Comparison of ENCODE assay signal across 1 cellular context in the genomic region with DNA sequence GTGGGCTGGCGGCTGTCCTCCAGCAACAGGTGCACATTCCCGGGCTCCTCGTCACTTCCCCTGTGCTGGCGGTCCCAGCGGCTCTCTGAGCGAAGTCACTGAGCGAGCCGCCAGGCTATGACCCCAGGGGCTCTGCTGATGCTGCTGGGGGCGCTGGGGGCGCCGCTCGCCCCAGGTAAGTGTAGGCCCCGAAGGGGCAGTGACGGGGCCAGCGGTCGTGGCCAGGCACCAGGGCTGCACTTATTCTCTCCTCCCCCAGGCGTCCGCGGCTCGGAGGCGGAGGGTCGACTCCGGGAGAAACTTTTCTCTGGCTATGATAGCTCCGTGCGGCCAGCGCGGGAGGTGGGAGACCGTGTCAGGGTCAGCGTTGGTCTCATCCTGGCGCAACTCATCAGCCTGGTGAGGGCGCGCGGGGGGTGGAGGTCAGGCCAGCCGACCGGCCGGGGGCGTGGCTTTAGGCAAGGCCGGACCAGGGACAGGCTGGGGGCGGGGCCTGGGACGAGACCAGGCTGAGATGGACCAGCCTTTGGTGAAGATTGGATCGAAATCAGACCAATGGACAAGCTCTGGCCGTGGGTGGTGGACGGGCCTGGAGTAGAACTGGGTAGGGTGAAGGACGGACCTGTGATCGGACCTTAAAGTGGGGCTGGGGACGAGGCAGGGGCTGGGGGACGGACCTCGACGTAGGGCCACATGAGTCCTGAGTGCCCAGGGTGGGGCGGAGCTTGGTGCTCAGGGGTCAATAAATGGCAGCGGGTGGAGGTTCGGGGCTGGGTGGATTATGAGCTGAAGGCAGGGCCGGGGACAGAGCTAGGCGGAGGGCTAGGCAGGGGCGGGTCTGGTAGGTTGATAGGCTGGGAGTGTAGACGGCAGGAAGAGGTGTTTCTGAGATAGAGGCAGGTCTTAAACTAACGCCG.
TF ChIP-seq lines count a peak whose summit lies in the region.

A gene with protein sequence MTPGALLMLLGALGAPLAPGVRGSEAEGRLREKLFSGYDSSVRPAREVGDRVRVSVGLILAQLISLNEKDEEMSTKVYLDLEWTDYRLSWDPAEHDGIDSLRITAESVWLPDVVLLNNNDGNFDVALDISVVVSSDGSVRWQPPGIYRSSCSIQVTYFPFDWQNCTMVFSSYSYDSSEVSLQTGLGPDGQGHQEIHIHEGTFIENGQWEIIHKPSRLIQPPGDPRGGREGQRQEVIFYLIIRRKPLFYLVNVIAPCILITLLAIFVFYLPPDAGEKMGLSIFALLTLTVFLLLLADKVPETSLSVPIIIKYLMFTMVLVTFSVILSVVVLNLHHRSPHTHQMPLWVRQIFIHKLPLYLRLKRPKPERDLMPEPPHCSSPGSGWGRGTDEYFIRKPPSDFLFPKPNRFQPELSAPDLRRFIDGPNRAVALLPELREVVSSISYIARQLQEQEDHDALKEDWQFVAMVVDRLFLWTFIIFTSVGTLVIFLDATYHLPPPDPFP (plus strand): TSS at position 51 of the 917 bp plus-strand sequence. CDS start 67 bp downstream, at position 118.

TF ChIP-seq in HepG2, 621 proteins besides CTCF, POLR2A, EP300 and RAD21 (continued from another document and continues in another):
- TF ChIP-seq, protein P1, sequence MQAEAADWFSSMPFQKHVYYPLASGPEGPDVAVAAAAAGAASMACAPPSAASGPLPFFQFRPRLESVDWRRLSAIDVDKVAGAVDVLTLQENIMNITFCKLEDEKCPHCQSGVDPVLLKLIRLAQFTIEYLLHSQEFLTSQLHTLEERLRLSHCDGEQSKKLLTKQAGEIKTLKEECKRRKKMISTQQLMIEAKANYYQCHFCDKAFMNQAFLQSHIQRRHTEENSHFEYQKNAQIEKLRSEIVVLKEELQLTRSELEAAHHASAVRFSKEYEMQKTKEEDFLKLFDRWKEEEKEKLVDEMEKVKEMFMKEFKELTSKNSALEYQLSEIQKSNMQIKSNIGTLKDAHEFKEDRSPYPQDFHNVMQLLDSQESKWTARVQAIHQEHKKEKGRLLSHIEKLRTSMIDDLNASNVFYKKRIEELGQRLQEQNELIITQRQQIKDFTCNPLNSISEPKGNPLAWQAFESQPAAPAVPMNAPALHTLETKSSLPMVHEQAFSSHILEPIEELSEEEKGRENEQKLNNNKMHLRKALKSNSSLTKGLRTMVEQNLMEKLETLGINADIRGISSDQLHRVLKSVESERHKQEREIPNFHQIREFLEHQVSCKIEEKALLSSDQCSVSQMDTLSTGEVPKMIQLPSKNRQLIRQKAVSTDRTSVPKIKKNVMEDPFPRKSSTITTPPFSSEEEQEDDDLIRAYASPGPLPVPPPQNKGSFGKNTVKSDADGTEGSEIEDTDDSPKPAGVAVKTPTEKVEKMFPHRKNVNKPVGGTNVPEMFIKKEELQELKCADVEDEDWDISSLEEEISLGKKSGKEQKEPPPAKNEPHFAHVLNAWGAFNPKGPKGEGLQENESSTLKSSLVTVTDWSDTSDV (CRISPR knock-in tag; IDR thresholded peaks at IDR 0.05), result peak; percentile 49; the same call in 1 of the 2 replicates
- TF ChIP-seq, protein P2, sequence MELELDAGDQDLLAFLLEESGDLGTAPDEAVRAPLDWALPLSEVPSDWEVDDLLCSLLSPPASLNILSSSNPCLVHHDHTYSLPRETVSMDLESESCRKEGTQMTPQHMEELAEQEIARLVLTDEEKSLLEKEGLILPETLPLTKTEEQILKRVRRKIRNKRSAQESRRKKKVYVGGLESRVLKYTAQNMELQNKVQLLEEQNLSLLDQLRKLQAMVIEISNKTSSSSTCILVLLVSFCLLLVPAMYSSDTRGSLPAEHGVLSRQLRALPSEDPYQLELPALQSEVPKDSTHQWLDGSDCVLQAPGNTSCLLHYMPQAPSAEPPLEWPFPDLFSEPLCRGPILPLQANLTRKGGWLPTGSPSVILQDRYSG (CRISPR knock-in tag; IDR thresholded peaks at IDR 0.05), result no peak
- TF ChIP-seq TMF1 (CRISPR knock-in tag; IDR thresholded peaks at IDR 0.05; ENCODE audit: low read depth) (no peak), ELF1 (CRISPR knock-in tag; IDR thresholded peaks at IDR 0.05) (peak; percentile 33; the same call in 1 of the 2 replicates), TSC22D2 (CRISPR knock-in tag; IDR thresholded peaks at IDR 0.05; ENCODE audit: borderline replicate concordance) (no peak), ZNF383 (CRISPR knock-in tag; IDR thresholded peaks at IDR 0.05; ENCODE audit: borderline replicate concordance) (0 out of 2 replicates have a peak, but pooled peaks have one; percentile 57), SCMH1 (CRISPR knock-in tag; IDR thresholded peaks at IDR 0.05; ENCODE audit: borderline replicate concordance) (no peak), ZNF724P (CRISPR knock-in tag; IDR thresholded peaks at IDR 0.05; ENCODE audit: borderline replicate concordance) (peak; percentile 69; the same call in 1 of the 2 replicates), ZNF761 (CRISPR knock-in tag; conservative IDR thresholded peaks at IDR 0.05) (peak; percentile 81), JUNB (CRISPR knock-in tag; IDR thresholded peaks at IDR 0.05; ENCODE audit: borderline replicate concordance) (no peak), SRSF1 (optimal IDR thresholded peaks at IDR 0.05; ENCODE audit: low read depth, low read length) (peak; percentile 52), ATF7-NPFF (CRISPR knock-in tag; IDR thresholded peaks at IDR 0.05; ENCODE audit: low read depth) (peak; percentile 57), ZNF879 (CRISPR knock-in tag; IDR thresholded peaks at IDR 0.05) (no peak), RNF2 (conservative IDR thresholded peaks at IDR 0.05; ENCODE audit: low read depth) (no peak), GATAD1 (CRISPR knock-in tag; IDR thresholded peaks at IDR 0.05) (peak; percentile 68), ZNF619 (CRISPR knock-in tag; IDR thresholded peaks at IDR 0.05) (no peak), TCF7 (IDR thresholded peaks at IDR 0.05; ENCODE audit: low read depth) (no peak), DR1 (CRISPR knock-in tag; IDR thresholded peaks at IDR 0.05) (0 out of 2 replicates have a peak, but pooled peaks have one; percentile 15), PHF20 (CRISPR knock-in tag; IDR thresholded peaks at IDR 0.05) (no peak), AKAP8 (CRISPR knock-in tag; IDR thresholded peaks at IDR 0.05) (peak; percentile 26; the same call in 1 of the 2 replicates), CENPT (CRISPR knock-in tag; IDR thresholded peaks at IDR 0.05; ENCODE audit: low read depth) (no peak), FOXA1 (IDR thresholded peaks at IDR 0.05) (no peak), FOXA1 (CRISPR knock-in tag; IDR thresholded peaks at IDR 0.05) (0 out of 2 replicates have a peak, but pooled peaks have one; percentile 6), NPAS2 (CRISPR knock-in tag; IDR thresholded peaks at IDR 0.05; ENCODE audit: borderline replicate concordance) (no peak), ZNF564 (CRISPR knock-in tag; IDR thresholded peaks at IDR 0.05) (0 out of 2 replicates have a peak, but pooled peaks have one; percentile 49), IRF2 (CRISPR knock-in tag; IDR thresholded peaks at IDR 0.05) (peak; percentile 37; the same call in 1 of the 2 replicates), NFE2 (CRISPR knock-in tag; IDR thresholded peaks at IDR 0.05) (no peak)
- TF ChIP-seq, protein P3, sequence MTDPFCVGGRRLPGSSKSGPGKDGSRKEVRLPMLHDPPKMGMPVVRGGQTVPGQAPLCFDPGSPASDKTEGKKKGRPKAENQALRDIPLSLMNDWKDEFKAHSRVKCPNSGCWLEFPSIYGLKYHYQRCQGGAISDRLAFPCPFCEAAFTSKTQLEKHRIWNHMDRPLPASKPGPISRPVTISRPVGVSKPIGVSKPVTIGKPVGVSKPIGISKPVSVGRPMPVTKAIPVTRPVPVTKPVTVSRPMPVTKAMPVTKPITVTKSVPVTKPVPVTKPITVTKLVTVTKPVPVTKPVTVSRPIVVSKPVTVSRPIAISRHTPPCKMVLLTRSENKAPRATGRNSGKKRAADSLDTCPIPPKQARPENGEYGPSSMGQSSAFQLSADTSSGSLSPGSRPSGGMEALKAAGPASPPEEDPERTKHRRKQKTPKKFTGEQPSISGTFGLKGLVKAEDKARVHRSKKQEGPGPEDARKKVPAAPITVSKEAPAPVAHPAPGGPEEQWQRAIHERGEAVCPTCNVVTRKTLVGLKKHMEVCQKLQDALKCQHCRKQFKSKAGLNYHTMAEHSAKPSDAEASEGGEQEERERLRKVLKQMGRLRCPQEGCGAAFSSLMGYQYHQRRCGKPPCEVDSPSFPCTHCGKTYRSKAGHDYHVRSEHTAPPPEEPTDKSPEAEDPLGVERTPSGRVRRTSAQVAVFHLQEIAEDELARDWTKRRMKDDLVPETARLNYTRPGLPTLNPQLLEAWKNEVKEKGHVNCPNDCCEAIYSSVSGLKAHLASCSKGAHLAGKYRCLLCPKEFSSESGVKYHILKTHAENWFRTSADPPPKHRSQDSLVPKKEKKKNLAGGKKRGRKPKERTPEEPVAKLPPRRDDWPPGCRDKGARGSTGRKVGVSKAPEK (CRISPR knock-in tag; IDR thresholded peaks at IDR 0.05; ENCODE audit: borderline replicate concordance), result no peak
- TF ChIP-seq, protein P4, sequence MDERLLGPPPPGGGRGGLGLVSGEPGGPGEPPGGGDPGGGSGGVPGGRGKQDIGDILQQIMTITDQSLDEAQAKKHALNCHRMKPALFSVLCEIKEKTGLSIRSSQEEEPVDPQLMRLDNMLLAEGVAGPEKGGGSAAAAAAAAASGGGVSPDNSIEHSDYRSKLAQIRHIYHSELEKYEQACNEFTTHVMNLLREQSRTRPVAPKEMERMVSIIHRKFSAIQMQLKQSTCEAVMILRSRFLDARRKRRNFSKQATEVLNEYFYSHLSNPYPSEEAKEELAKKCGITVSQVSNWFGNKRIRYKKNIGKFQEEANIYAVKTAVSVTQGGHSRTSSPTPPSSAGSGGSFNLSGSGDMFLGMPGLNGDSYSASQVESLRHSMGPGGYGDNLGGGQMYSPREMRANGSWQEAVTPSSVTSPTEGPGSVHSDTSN (CRISPR knock-in tag; IDR thresholded peaks at IDR 0.05), result no peak
- TF ChIP-seq, protein P5, sequence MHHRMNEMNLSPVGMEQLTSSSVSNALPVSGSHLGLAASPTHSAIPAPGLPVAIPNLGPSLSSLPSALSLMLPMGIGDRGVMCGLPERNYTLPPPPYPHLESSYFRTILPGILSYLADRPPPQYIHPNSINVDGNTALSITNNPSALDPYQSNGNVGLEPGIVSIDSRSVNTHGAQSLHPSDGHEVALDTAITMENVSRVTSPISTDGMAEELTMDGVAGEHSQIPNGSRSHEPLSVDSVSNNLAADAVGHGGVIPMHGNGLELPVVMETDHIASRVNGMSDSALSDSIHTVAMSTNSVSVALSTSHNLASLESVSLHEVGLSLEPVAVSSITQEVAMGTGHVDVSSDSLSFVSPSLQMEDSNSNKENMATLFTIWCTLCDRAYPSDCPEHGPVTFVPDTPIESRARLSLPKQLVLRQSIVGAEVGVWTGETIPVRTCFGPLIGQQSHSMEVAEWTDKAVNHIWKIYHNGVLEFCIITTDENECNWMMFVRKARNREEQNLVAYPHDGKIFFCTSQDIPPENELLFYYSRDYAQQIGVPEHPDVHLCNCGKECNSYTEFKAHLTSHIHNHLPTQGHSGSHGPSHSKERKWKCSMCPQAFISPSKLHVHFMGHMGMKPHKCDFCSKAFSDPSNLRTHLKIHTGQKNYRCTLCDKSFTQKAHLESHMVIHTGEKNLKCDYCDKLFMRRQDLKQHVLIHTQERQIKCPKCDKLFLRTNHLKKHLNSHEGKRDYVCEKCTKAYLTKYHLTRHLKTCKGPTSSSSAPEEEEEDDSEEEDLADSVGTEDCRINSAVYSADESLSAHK (CRISPR knock-in tag; IDR thresholded peaks at IDR 0.05; ENCODE audit: borderline replicate concordance), result no peak
- TF ChIP-seq, protein P6, sequence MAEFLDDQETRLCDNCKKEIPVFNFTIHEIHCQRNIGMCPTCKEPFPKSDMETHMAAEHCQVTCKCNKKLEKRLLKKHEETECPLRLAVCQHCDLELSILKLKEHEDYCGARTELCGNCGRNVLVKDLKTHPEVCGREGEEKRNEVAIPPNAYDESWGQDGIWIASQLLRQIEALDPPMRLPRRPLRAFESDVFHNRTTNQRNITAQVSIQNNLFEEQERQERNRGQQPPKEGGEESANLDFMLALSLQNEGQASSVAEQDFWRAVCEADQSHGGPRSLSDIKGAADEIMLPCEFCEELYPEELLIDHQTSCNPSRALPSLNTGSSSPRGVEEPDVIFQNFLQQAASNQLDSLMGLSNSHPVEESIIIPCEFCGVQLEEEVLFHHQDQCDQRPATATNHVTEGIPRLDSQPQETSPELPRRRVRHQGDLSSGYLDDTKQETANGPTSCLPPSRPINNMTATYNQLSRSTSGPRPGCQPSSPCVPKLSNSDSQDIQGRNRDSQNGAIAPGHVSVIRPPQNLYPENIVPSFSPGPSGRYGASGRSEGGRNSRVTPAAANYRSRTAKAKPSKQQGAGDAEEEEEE (CRISPR knock-in tag; IDR thresholded peaks at IDR 0.05; ENCODE audit: borderline replicate concordance), result no peak
- TF ChIP-seq, protein P7, sequence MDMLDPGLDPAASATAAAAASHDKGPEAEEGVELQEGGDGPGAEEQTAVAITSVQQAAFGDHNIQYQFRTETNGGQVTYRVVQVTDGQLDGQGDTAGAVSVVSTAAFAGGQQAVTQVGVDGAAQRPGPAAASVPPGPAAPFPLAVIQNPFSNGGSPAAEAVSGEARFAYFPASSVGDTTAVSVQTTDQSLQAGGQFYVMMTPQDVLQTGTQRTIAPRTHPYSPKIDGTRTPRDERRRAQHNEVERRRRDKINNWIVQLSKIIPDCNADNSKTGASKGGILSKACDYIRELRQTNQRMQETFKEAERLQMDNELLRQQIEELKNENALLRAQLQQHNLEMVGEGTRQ (IDR thresholded peaks at IDR 0.05; ENCODE audit: low read depth, low read length), result no peak
- TF ChIP-seq, protein P7 (CRISPR knock-in tag; IDR thresholded peaks at IDR 0.05; ENCODE audit: borderline replicate concordance), result no peak
- TF ChIP-seq, protein P8, sequence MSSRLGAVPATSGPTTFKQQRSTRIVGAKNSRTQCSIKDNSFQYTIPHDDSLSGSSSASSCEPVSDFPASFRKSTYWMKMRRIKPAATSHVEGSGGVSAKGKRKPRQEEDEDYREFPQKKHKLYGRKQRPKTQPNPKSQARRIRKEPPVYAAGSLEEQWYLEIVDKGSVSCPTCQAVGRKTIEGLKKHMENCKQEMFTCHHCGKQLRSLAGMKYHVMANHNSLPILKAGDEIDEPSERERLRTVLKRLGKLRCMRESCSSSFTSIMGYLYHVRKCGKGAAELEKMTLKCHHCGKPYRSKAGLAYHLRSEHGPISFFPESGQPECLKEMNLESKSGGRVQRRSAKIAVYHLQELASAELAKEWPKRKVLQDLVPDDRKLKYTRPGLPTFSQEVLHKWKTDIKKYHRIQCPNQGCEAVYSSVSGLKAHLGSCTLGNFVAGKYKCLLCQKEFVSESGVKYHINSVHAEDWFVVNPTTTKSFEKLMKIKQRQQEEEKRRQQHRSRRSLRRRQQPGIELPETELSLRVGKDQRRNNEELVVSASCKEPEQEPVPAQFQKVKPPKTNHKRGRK (CRISPR knock-in tag; IDR thresholded peaks at IDR 0.05), result no peak
- TF ChIP-seq, protein P9, sequence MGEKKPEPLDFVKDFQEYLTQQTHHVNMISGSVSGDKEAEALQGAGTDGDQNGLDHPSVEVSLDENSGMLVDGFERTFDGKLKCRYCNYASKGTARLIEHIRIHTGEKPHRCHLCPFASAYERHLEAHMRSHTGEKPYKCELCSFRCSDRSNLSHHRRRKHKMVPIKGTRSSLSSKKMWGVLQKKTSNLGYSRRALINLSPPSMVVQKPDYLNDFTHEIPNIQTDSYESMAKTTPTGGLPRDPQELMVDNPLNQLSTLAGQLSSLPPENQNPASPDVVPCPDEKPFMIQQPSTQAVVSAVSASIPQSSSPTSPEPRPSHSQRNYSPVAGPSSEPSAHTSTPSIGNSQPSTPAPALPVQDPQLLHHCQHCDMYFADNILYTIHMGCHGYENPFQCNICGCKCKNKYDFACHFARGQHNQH (CRISPR knock-in tag; IDR thresholded peaks at IDR 0.05), result peak; percentile 65; the same call in 1 of the 2 replicates
